10 cellular contexts compared by ENCODE assay signal in genomic region chr15:78048410-78048946, GRCh38. TPM values are rescaled to one million over a fixed set of nuclear protein-coding genes. Genes with fewer than 3 reads are reported as not detected.
DNase-seq lines count a peak whose midpoint lies in the region; ATAC-seq and TF ChIP-seq lines count a peak whose summit lies in the region.
"Had no signal": no experiment of that assay in that cellular context is flagged by ENCODE, and none has a peak within 500 bp of the region (broad histone marks: within the 10 kb centered on the region; RNA-seq: fewer than 3 reads in every experiment).

No MANE protein-coding gene starts in this region.

- no peaks in the 10 kb centered on the region for H3K27me3 ChIP-seq in uterus

- no peak for TF ChIP-seq CTCF in uterus (IDR thresholded peaks at IDR 0.05)

- H3K27ac ChIP-seq in uterus = peak overlapping the region; percentile 68 to 71

- H3K4me1 ChIP-seq in uterus = peaks cover 6 to 7% of the 10 kb centered on the region in 2 donors

- no peak overlapping the region for H3K4me3 ChIP-seq in uterus

- peak overlapping the region; percentile 88 for H3K27ac Mint-ChIP-seq in activated naive CD4-positive, alpha-beta T cell treated with anti-CD3 and anti-CD28 coated beads, Interleukin-2, amount 50 U/mL, for 24 hours
- H3K27ac Mint-ChIP-seq in naive thymus-derived CD8-positive, alpha-beta T cell = peak overlapping the region; percentile 84 to 97 (median 94)

- H3K36me3 ChIP-seq in uterus = no peaks in the 10 kb centered on the region

- ATAC-seq in naive thymus-derived CD8-positive, alpha-beta T cell = no peak
- ATAC-seq in GM19328 (IDR thresholded peaks at IDR 0.05; ENCODE audit: unreplicated experiment) (no peak), HG02642 (IDR thresholded peaks at IDR 0.05; ENCODE audit: poor library complexity, unreplicated experiment) (no peak), HG02852 (IDR thresholded peaks at IDR 0.05; ENCODE audit: unreplicated experiment) (no peak)
- ATAC-seq: activated T-cell treated with anti-CD3 and anti-CD28 coated beads, Interleukin-2, amount 50 U/mL, for 4 hours had no signal

- no peaks in the 10 kb centered on the region for H3K9me3 ChIP-seq in uterus

- POLR2A ChIA-PET in naive thymus-derived CD8-positive, alpha-beta T cell (lab: Charles Lee) = interaction anchor here (0.7 to 16.7 kb wide), 5 partner anchors 9 to 24 kb away, joined by 3 to 250 read pairs (median 5); partner anchors contain the start of gene TBC1D2B

- no peak for DNase-seq in activated naive CD4-positive, alpha-beta T cell (lab: John Stamatoyannopoulos, UW)
- DNase-seq in dermis blood vessel endothelial cell = peak; percentile 37
- no peak for DNase-seq in naive thymus-derived CD8-positive, alpha-beta T cell
- DNase-seq in uterus = no peak
- DNase-seq: activated T-cell treated with anti-CD3 and anti-CD28 coated beads, Interleukin-2, amount 50 U/mL, for 4 hours; retina had no signal

- H3K4me3 Mint-ChIP-seq in activated naive CD4-positive, alpha-beta T cell treated with anti-CD3 and anti-CD28 coated beads, Interleukin-2, amount 50 U/mL, for 24 hours = peak overlapping the region; percentile 57
- peak overlapping the region in 9 of 10 donors; percentile 64 to 76 (median 70) for H3K4me3 Mint-ChIP-seq in naive thymus-derived CD8-positive, alpha-beta T cell

- intact Hi-C loops in uterus (cut with DNase I; ENCODE audit: low total_unique reads) = no loop called here

- H3K9me3 Mint-ChIP-seq in activated naive CD4-positive, alpha-beta T cell treated with anti-CD3 and anti-CD28 coated beads, Interleukin-2, amount 50 U/mL, for 24 hours = no peaks in the 10 kb centered on the region
- no peaks in the 10 kb centered on the region for H3K9me3 Mint-ChIP-seq in naive thymus-derived CD8-positive, alpha-beta T cell
- H3K9me3 Mint-ChIP-seq: activated T-cell treated with anti-CD3 and anti-CD28 coated beads, Interleukin-2, amount 50 U/mL, for 4 hours had no signal

- H3K4me1 Mint-ChIP-seq in activated naive CD4-positive, alpha-beta T cell treated with anti-CD3 and anti-CD28 coated beads, Interleukin-2, amount 50 U/mL, for 24 hours = peaks cover 96% of the 10 kb centered on the region
- H3K4me1 Mint-ChIP-seq in naive thymus-derived CD8-positive, alpha-beta T cell = peaks cover 52 to 96% (median 96%) of the 10 kb centered on the region in 4 donors

- TF ChIP-seq POLR2A in uterus (IDR thresholded peaks at IDR 0.05) = no peak

- H3K36me3 Mint-ChIP-seq in activated naive CD4-positive, alpha-beta T cell treated with anti-CD3 and anti-CD28 coated beads, Interleukin-2, amount 50 U/mL, for 24 hours = peaks cover 12% of the 10 kb centered on the region
- H3K36me3 Mint-ChIP-seq in naive thymus-derived CD8-positive, alpha-beta T cell = peaks cover 0 to 27% (median 8%) of the 10 kb centered on the region in 3 donors

- no peaks in the 10 kb centered on the region for H3K27me3 Mint-ChIP-seq in activated naive CD4-positive, alpha-beta T cell treated with anti-CD3 and anti-CD28 coated beads, Interleukin-2, amount 50 U/mL, for 24 hours
- H3K27me3 Mint-ChIP-seq in naive thymus-derived CD8-positive, alpha-beta T cell = no peaks in the 10 kb centered on the region

RNA-seq across cellular contexts. Expression of gene TBC1D2B, which starts 29.0 kb away (rescaled TPM):
- 26.2 and 43.8 TPM in 2 replicates for total RNA-seq in dermis blood vessel endothelial cell
- 10 to 100 TPM; 78.3 to 82.1 TPM for total RNA-seq in naive thymus-derived CD8-positive, alpha-beta T cell
- polyA plus RNA-seq in naive thymus-derived CD8-positive, alpha-beta T cell = 10 to 100 TPM in 1 of 3 donors, 1 to 10 TPM in 2; 8.1 to 14.0 (median 8.5) TPM
- total RNA-seq in uterus = 10 to 100 TPM; 27.7 to 89.0 (median 57.9) TPM

RNA-seq across cellular contexts. Expression of gene SH2D7, which starts 43.9 kb away (rescaled TPM):
- total RNA-seq in dermis blood vessel endothelial cell (not detected in 2 replicates), uterus (not detected)
- not detected for total RNA-seq in naive thymus-derived CD8-positive, alpha-beta T cell
- polyA plus RNA-seq in naive thymus-derived CD8-positive, alpha-beta T cell = under 1 TPM in 1 of 3 donors, not detected in 2; 0.19 TPM
- total RNA-seq: activated T-cell treated with anti-CD3 and anti-CD28 coated beads, Interleukin-2, amount 50 U/mL, for 4 hours had no signal
